In the genomic region with DNA sequence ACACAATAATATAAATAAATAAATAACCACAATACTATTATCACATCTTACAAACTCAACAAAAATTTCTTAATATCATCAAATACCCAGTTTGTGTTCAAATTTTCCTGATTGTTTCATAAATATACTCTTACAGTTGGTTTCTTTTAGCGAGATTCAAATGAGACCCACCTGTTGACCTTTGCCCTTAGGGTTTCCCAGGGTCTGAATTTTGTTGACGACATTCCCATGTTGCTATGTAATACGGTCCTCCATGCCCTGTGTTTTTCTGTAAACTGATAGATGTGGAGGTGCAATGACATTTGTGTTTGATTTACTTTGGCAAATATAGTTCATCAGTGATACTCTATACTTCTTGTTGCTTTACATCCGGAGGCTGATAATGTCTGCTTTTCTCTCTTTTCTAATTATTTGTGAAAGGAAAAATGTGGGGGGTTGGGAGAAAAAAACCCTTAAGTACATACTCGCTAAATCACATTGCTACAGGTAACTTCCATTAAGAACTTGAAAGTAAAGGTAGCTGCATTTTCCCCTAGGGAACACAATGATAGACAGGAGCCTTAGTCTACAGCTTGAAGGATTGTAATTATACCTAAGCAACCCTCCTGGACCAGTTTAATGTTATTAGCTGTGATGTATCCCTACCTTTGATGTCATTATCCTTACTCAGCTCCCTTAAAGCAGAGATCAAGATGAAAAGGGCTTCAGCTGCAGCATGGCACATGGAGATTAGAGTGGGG, we compare ENCODE assay signal across 25 cellular contexts. TPM values are rescaled to one million over a fixed set of nuclear protein-coding genes. Genes with fewer than 3 reads are reported as not detected.
DNase-seq lines count a peak whose midpoint lies in the region; ATAC-seq, FAIRE-seq and TF ChIP-seq lines count a peak whose summit lies in the region.
"Had no signal": no experiment of that assay in that cellular context is flagged by ENCODE, and none has a peak within 500 bp of the region (broad histone marks: within the 10 kb centered on the region; RNA-seq: fewer than 3 reads in every experiment).

No MANE protein-coding gene starts in this region.

- H3K27me3 ChIP-seq in HUES6 (ENCODE audit: control insufficient read depth, insufficient read depth, low read length) (no peaks in the 10 kb centered on the region; the same call in 1 of the 2 replicates), H1 (replicated peaks in 1 of 4; ENCODE audit: control insufficient read depth in 3 of 4, extremely low read depth in 1 of 4, insufficient read depth in 3 of 4, low read length in 3 of 4) (no peaks in the 10 kb centered on the region), trophoblast cell (ENCODE audit: insufficient read depth, low read length) (no peaks in the 10 kb centered on the region)
- H3K27me3 ChIP-seq: BLaER1 treated with 17β-estradiol and CSF1 and Interleukin-3, amounts not matched to agents 10 nM and 100 nM had no signal

- CTCF ChIA-PET in H1 (lab: Charles Lee; ENCODE audit: partially characterized antibody) = interaction anchor here (0.8 to 24.4 kb wide), 6 partner anchors 10 to 347 kb away, joined by 3 to 658 read pairs (median 256); a partner anchor contains a TSS

- TF ChIP-seq RAD21 in H1 (IDR thresholded peaks at IDR 0.05 in 1 of 2, conservative IDR thresholded peaks at IDR 0.05 in 1 of 2; ENCODE audit: low read depth in 2 of 2, low read length in 2 of 2) = no peak

- no peak overlapping the region for H3K14ac ChIP-seq in H1 (ENCODE audit: insufficient read length)
- H3K14ac ChIP-seq in trophoblast cell (ENCODE audit: low read length) = no peak overlapping the region

- H3K9ac ChIP-seq in HUES6 (ENCODE audit: low read length) (peak overlapping the region; percentile 56), H1 (replicated peaks in 1 of 4; ENCODE audit: extremely low read depth in 1 of 4, low read depth in 3 of 4, low read length in 3 of 4) (no peak overlapping the region), trophoblast cell (ENCODE audit: low read length) (no peak overlapping the region)
- H3K9ac ChIP-seq: BLaER1 treated with 17β-estradiol and CSF1 and Interleukin-3, amounts not matched to agents 10 nM and 100 nM had no signal

- H3K79me1 ChIP-seq in H1 (ENCODE audit: low read depth, low read length) (no peaks in the 10 kb centered on the region), trophoblast cell (ENCODE audit: low read length) (peaks cover 8% of the 10 kb centered on the region)

- H2BK20ac ChIP-seq in H1 (ENCODE audit: low read length) = peak overlapping the region; percentile 94; the same call in 1 of the 2 replicates

- TF ChIP-seq POLR2A in H1 (IDR thresholded peaks at IDR 0.05; ENCODE audit: control extremely low read depth in 1 of 2, low read depth in 2 of 2, low read length in 2 of 2) = no peak

- H3K4me1 ChIP-seq in HUES6 (ENCODE audit: control insufficient read depth, insufficient read depth, low read length) (peaks cover 53% of the 10 kb centered on the region), H1 (replicated peaks in 1 of 4; ENCODE audit: control insufficient read depth in 3 of 4, insufficient read depth in 4 of 4, low read length in 3 of 4) (peaks cover 7 to 33% (median 26%) of the 10 kb centered on the region in 4 experiments; a peak in 6 of 7 replicates), trophoblast cell (ENCODE audit: control insufficient read depth in 1 of 2, insufficient read depth in 2 of 2, low read length in 2 of 2) (peaks cover 8 to 22% of the 10 kb centered on the region in 2 experiments)
- H3K4me1 ChIP-seq: BLaER1 treated with 17β-estradiol and CSF1 and Interleukin-3, amounts not matched to agents 10 nM and 100 nM had no signal

- H3K9me3 ChIP-seq in HUES6 (ENCODE audit: control insufficient read depth, insufficient read depth, low read depth, low read length) (no peaks in the 10 kb centered on the region), H1 (ENCODE audit: insufficient read depth in 2 of 2, low read depth in 1 of 2, low read length in 1 of 2) (no peaks in the 10 kb centered on the region), trophoblast cell (ENCODE audit: insufficient read depth, low read depth, low read length) (no peaks in the 10 kb centered on the region)
- H3K9me3 ChIP-seq: BLaER1 treated with 17β-estradiol and CSF1 and Interleukin-3, amounts not matched to agents 10 nM and 100 nM had no signal

- H3K36me3 ChIP-seq in HUES6 (ENCODE audit: control insufficient read depth, insufficient read depth, low read length) (no peaks in the 10 kb centered on the region), H1 (ENCODE audit: control insufficient read depth in 2 of 4, insufficient read depth in 4 of 4, low read length in 3 of 4) (no peaks in the 10 kb centered on the region), trophoblast cell (ENCODE audit: control insufficient read depth in 1 of 2, insufficient read depth in 2 of 2, low read length in 2 of 2) (no peaks in the 10 kb centered on the region)
- H3K36me3 ChIP-seq: BLaER1 treated with 17β-estradiol and CSF1 and Interleukin-3, amounts not matched to agents 10 nM and 100 nM had no signal

- H2BK15ac ChIP-seq in H1 (ENCODE audit: low read length) = no peak overlapping the region

- peak overlapping the region; percentile 79 for H4K5ac ChIP-seq in H1 (ENCODE audit: insufficient read length, low read depth, low read length)

- no peak for FAIRE-seq in H1 (lab: Jason Lieb, UNC)
- FAIRE-seq: H54 had no signal

- peak overlapping the region; percentile 64 for H3K4ac ChIP-seq in H1 (replicated peaks; ENCODE audit: insufficient read length, low read depth, low read length)
- H3K4ac ChIP-seq in trophoblast cell (ENCODE audit: low read depth, low read length) = no peak overlapping the region

- POLR2A ChIA-PET in H1 (lab: Charles Lee; ENCODE audit: partially characterized antibody) = interaction anchor here (4.0 to 8.4 kb wide), 2 partner anchors 12 to 13 kb away, joined by 20 to 78 read pairs; no protein-coding TSS in a partner anchor

- H3K18ac ChIP-seq in H1 (ENCODE audit: extremely low read depth, low read length) = peak overlapping the region; percentile 55
- no peak overlapping the region for H3K18ac ChIP-seq in trophoblast cell (ENCODE audit: low read length)

- peak overlapping the region; percentile 3; the same call in 1 of the 2 replicates for H2AFZ ChIP-seq in H1 (ENCODE audit: low read length)
- no peak overlapping the region for H2AFZ ChIP-seq in trophoblast cell (ENCODE audit: insufficient read depth, low read length, poor library complexity)

- H4K12ac ChIP-seq in trophoblast cell (ENCODE audit: low read depth, low read length) = no peak overlapping the region

- H4K8ac ChIP-seq in H1 (ENCODE audit: extremely low read depth, insufficient read depth, low read length) (no peak overlapping the region), trophoblast cell (ENCODE audit: low read depth, low read length) (no peak overlapping the region)

- peak overlapping the region; percentile 88 for H4K91ac ChIP-seq in H1 (replicated peaks; ENCODE audit: insufficient read length, low read length)
- no peak overlapping the region for H4K91ac ChIP-seq in trophoblast cell (ENCODE audit: low read depth, low read length)

- H2AK5ac ChIP-seq in H1 (ENCODE audit: low read depth, low read length) (peak overlapping the region; percentile 68; the same call in 1 of the 2 replicates), trophoblast cell (ENCODE audit: low read length) (no peak overlapping the region)

- TF ChIP-seq CTCF in H1 (IDR thresholded peaks at IDR 0.05; ENCODE audit: control extremely low read depth in 1 of 3, insufficient read depth in 1 of 3, low read depth in 1 of 3, low read length in 3 of 3) = no peak

- H2BK12ac ChIP-seq in H1 (ENCODE audit: low read depth, low read length) (peak overlapping the region; percentile 97), trophoblast cell (ENCODE audit: low read length) (no peak overlapping the region)

- H3K23me2 ChIP-seq in H1 (ENCODE audit: low read depth, low read length) = no peaks in the 10 kb centered on the region

- intact Hi-C loops in head of caudate nucleus (cut with DNase I) = no loop called here

- H3K79me2 ChIP-seq in H1 (ENCODE audit: control insufficient read depth in 1 of 2, insufficient read depth in 2 of 2, low read length in 2 of 2) (no peaks in the 10 kb centered on the region), trophoblast cell (ENCODE audit: control insufficient read depth, insufficient read depth, low read length, poor library complexity) (peaks cover 2% of the 10 kb centered on the region)

- ATAC-seq in HG03439 (IDR thresholded peaks at IDR 0.05; ENCODE audit: unreplicated experiment) = no peak
- ATAC-seq: CD8-positive, alpha-beta T cell; SK-N-SH treated with all-trans-retinoic acid at 6 μM for 48 hours had no signal

- peak overlapping the region; percentile 98 for H3K27ac ChIP-seq in HUES6 (ENCODE audit: low read depth, low read length)
- no peak overlapping the region; the same call in 1 of the 2 replicates for H3K27ac ChIP-seq in H1 (ENCODE audit: low read depth, low read length)
- H3K27ac ChIP-seq in trophoblast cell (ENCODE audit: low read depth, low read length) = peak overlapping the region; percentile 40
- H3K27ac ChIP-seq: 22Rv1; BLaER1 treated with 17β-estradiol and CSF1 and Interleukin-3, amounts not matched to agents 10 nM and 100 nM had no signal

- H2BK5ac ChIP-seq in H1 (ENCODE audit: low read depth, low read length) (peak overlapping the region; percentile 57; the same call in 1 of the 2 replicates), trophoblast cell (ENCODE audit: low read depth, low read length, poor library complexity) (no peak overlapping the region)

- H2BK120ac ChIP-seq in H1 (replicated peaks; ENCODE audit: low read depth, low read length) = peak overlapping the region; percentile 92
- H2BK120ac ChIP-seq in trophoblast cell (ENCODE audit: insufficient read depth, low read length, poor library complexity) = no peak overlapping the region

- no peaks in the 10 kb centered on the region for H4K20me1 ChIP-seq in H1 (replicated peaks in 1 of 2; ENCODE audit: control insufficient read depth in 1 of 2, insufficient read depth in 2 of 2, low read length in 2 of 2)
- H4K20me1 ChIP-seq: BLaER1 treated with 17β-estradiol and CSF1 and Interleukin-3, amounts not matched to agents 10 nM and 100 nM had no signal

- 72% methylated on average over 5 of the region's 5 CpGs; no CpG with 5 or more reads in 1 of the 2 experiments for WGBS in H1 (ENCODE audit: extremely low coverage in 1 of 2, insufficient coverage in 1 of 2, insufficient read length in 1 of 2, insufficient replicate concordance in 2 of 2, low coverage in 1 of 2, low lambda C conversion rate in 2 of 2, missing lambda C conversion rate in 1 of 2), 2 experiments
- no CpG with 5 or more reads among the region's 5 CpGs for WGBS in trophoblast cell (ENCODE audit: extremely low coverage, insufficient coverage, insufficient read length)

- H3K23ac ChIP-seq in H1 (ENCODE audit: insufficient read length) (no peak overlapping the region), trophoblast cell (ENCODE audit: low read length) (no peak overlapping the region)

- H3K4me2 ChIP-seq in H1 (ENCODE audit: insufficient read depth in 1 of 2, low read depth in 2 of 2, low read length in 2 of 2) (no peak overlapping the region; a peak in 1 of 4 replicates), trophoblast cell (ENCODE audit: low read length) (no peak overlapping the region)
- H3K4me2 ChIP-seq: BLaER1 treated with 17β-estradiol and CSF1 and Interleukin-3, amounts not matched to agents 10 nM and 100 nM had no signal

- TF ChIP-seq EP300 in H1 (IDR thresholded peaks at IDR 0.05; ENCODE audit: borderline replicate concordance in 1 of 2, low read depth in 2 of 2, low read length in 2 of 2) = no peak

- H3K4me3 ChIP-seq in HUES6 (ENCODE audit: low read depth, low read length) = no peak overlapping the region
- no peak overlapping the region for H3K4me3 ChIP-seq in H1 (ENCODE audit: extremely low read depth in 1 of 4, insufficient read depth in 2 of 4, low read depth in 3 of 4, low read length in 4 of 4)
- H3K4me3 ChIP-seq in trophoblast cell (ENCODE audit: low read depth, low read length) = no peak overlapping the region
- H3K4me3 ChIP-seq: BLaER1 treated with 17β-estradiol and CSF1 and Interleukin-3, amounts not matched to agents 10 nM and 100 nM had no signal

- H3K56ac ChIP-seq in H1 (replicated peaks; ENCODE audit: insufficient read length, low read depth, low read length) = no peak overlapping the region

- peak; percentile 62 for DNase-seq in DMS53 (lab: John Stamatoyannopoulos, UW)
- no peak for DNase-seq in DMS53 treated with DMSO at 0.1 percent for 48 hours (lab: John Stamatoyannopoulos, UW; ENCODE audit: unreplicated experiment)
- no peak for DNase-seq in H1 (ENCODE audit: low read depth in 1 of 2, low spot score in 2 of 2)
- no peak for DNase-seq in trophoblast cell
- no peak for DNase-seq in NCI-H510A (lab: John Stamatoyannopoulos, UW)
- no peak for DNase-seq in head of caudate nucleus
- DNase-seq: ACHN; CD8-positive, alpha-beta T cell; GF-D8; HFFc6; KG1; NCI-H1092 treated with DMSO at 0.1 percent for 48 hours; NCI-H1436 treated with DMSO at 0.1 percent for 48 hours; NCI-H1930; NCI-H2171; NCI-H446; NCI-H526 treated with DMSO at 0.1 percent for 48 hours; SIG-M5 had no signal

RNA-seq across cellular contexts. Expression of a gene that starts 6.6 kb away (rescaled TPM):
- total RNA-seq in H1 (2021; fragmentation: NEBNext Ultra II Directional; extraction: Animal tissue kit (Norgen Biotek cat#: 25700)) = 0.31 and 0.86 TPM in 2 replicates
- polyA plus RNA-seq in H1 (2011; rRNA removed) = 0.17 and 0.19 TPM in 2 replicates
- 0.43 TPM for polyA plus RNA-seq in H1 (2011; cell fraction: cytosol; rRNA removed)
- polyA plus RNA-seq in H1 (2011; cell fraction: nucleus; rRNA removed) = 0.36 TPM
- 0.19 to 0.36 TPM (median 0.33 TPM) in 4 replicates for polyA plus RNA-seq in H1 (2012, experiment 1 of 2)
- 0.28 TPM for polyA plus RNA-seq in H1 (2012, experiment 2 of 2)
- polyA plus RNA-seq in H1 (2013, experiment 1 of 2) = 0.26 TPM
- polyA plus RNA-seq in H1 (2013, experiment 2 of 2) = 0.35 TPM
- 0.07 and 0.47 TPM in 2 replicates for polyA minus RNA-seq in H1 (2011; rRNA and poly(A)+ RNA removed)
- polyA minus RNA-seq in H1 (2011; cell fraction: cytosol; rRNA and poly(A)+ RNA removed) = not detected
- 1.6 TPM for polyA minus RNA-seq in H1 (2011; cell fraction: nucleus; rRNA and poly(A)+ RNA removed)
- polyA plus RNA-seq in trophoblast cell (2013) = 0.07 TPM in 1 of 2 replicates, not detected in the other
- total RNA-seq: CD8-positive, alpha-beta T cell; Daoy; HFFc6 had no signal

RNA-seq across cellular contexts. Expression of a gene that starts 17.5 kb away (rescaled TPM):
- total RNA-seq in H1 (2021; fragmentation: NEBNext Ultra II Directional; extraction: Animal tissue kit (Norgen Biotek cat#: 25700)) = 1.2 TPM in 2 replicates
- 0.85 and 1.0 TPM in 2 replicates for polyA plus RNA-seq in H1 (2011; rRNA removed)
- 1.4 TPM for polyA plus RNA-seq in H1 (2011; cell fraction: cytosol; rRNA removed)
- 1.7 TPM for polyA plus RNA-seq in H1 (2011; cell fraction: nucleus; rRNA removed)
- 0.64 to 1.1 TPM (median 0.75 TPM) in 4 replicates for polyA plus RNA-seq in H1 (2012, experiment 1 of 2)
- polyA plus RNA-seq in H1 (2012, experiment 2 of 2) = 0.43 TPM
- 0.63 TPM for polyA plus RNA-seq in H1 (2013, experiment 1 of 2)
- 0.68 TPM for polyA plus RNA-seq in H1 (2013, experiment 2 of 2)
- polyA minus RNA-seq in H1 (2011; rRNA and poly(A)+ RNA removed) = 0.63 and 0.98 TPM in 2 replicates
- polyA minus RNA-seq in H1 (2011; cell fraction: cytosol; rRNA and poly(A)+ RNA removed) = 0.73 TPM
- polyA minus RNA-seq in H1 (2011; cell fraction: nucleus; rRNA and poly(A)+ RNA removed) = 0.50 TPM
- polyA plus RNA-seq in trophoblast cell (2013) = 0.38 and 0.71 TPM in 2 replicates
- total RNA-seq: CD8-positive, alpha-beta T cell; HFFc6 had no signal

RNA-seq across cellular contexts. Expression of a gene that starts 30.5 kb away (rescaled TPM):
- 67.8 and 75.9 TPM in 2 replicates for total RNA-seq in H1 (2021; fragmentation: NEBNext Ultra II Directional; extraction: Animal tissue kit (Norgen Biotek cat#: 25700))
- 78.3 and 86.7 TPM in 2 replicates for polyA plus RNA-seq in H1 (2011; rRNA removed)
- polyA plus RNA-seq in H1 (2011; cell fraction: cytosol; rRNA removed) = 59.9 TPM
- 315 TPM for polyA plus RNA-seq in H1 (2011; cell fraction: nucleus; rRNA removed)
- 55.4 to 76.8 TPM (median 71.2 TPM) in 4 replicates for polyA plus RNA-seq in H1 (2012, experiment 1 of 2)
- 19.6 TPM for polyA plus RNA-seq in H1 (2012, experiment 2 of 2)
- 58.3 TPM for polyA plus RNA-seq in H1 (2013, experiment 1 of 2)
- 52.1 TPM for polyA plus RNA-seq in H1 (2013, experiment 2 of 2)
- 73.3 and 88.3 TPM in 2 replicates for polyA minus RNA-seq in H1 (2011; rRNA and poly(A)+ RNA removed)
- polyA minus RNA-seq in H1 (2011; cell fraction: cytosol; rRNA and poly(A)+ RNA removed) = 25.2 TPM
- 118 TPM for polyA minus RNA-seq in H1 (2011; cell fraction: nucleus; rRNA and poly(A)+ RNA removed)
- 15.2 and 15.5 TPM in 2 replicates for polyA plus RNA-seq in trophoblast cell (2013)

RNA-seq across cellular contexts. Expression of a gene that starts 59.8 kb away (rescaled TPM):
- 6.5 and 9.6 TPM in 2 replicates for total RNA-seq in H1 (2021; fragmentation: NEBNext Ultra II Directional; extraction: Animal tissue kit (Norgen Biotek cat#: 25700))
- polyA plus RNA-seq in H1 (2011; rRNA removed) = 8.9 and 11.7 TPM in 2 replicates
- 13.2 TPM for polyA plus RNA-seq in H1 (2011; cell fraction: cytosol; rRNA removed)
- 32.8 TPM for polyA plus RNA-seq in H1 (2011; cell fraction: nucleus; rRNA removed)
- 7.1 to 15.9 TPM (median 12.2 TPM) in 4 replicates for polyA plus RNA-seq in H1 (2012, experiment 1 of 2)
- 9.8 TPM for polyA plus RNA-seq in H1 (2012, experiment 2 of 2)
- 21.2 TPM for polyA plus RNA-seq in H1 (2013, experiment 1 of 2)
- polyA plus RNA-seq in H1 (2013, experiment 2 of 2) = 21.4 TPM
- polyA minus RNA-seq in H1 (2011; rRNA and poly(A)+ RNA removed) = 3.5 and 4.5 TPM in 2 replicates
- polyA minus RNA-seq in H1 (2011; cell fraction: cytosol; rRNA and poly(A)+ RNA removed) = not detected
- polyA minus RNA-seq in H1 (2011; cell fraction: nucleus; rRNA and poly(A)+ RNA removed) = 7.2 TPM
- 0.15 and 0.29 TPM in 2 replicates for polyA plus RNA-seq in trophoblast cell (2013)
